In the genomic region with DNA sequence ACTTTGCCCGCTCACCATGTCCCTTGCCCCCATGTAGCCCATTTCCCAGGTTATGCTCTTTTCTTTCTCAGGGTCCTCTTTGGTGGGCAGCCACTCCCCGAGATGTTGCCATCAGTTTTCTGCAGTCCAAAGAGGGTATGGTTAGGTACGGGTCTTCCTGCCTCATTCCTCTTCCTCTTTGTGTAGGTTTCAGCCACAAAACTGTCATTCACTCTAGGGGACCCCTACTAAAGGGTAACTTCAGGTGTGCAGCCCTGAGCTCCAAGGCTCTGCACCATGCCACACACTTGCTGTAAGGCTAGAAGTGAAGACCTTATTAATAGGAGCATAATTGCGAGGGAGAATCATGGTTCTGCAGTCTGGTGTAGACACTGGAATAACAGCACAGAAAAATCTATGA, we compare ENCODE assay signal across 19 cellular contexts.
A peak's percentile ranks its signal among the peaks of the same experiment; 100 is the strongest.
DNase-seq lines count a peak whose midpoint lies in the region; ATAC-seq and TF ChIP-seq lines count a peak whose summit lies in the region.
"Had no signal": no experiment of that assay in that cellular context is flagged by ENCODE, and none has a peak within 500 bp of the region (broad histone marks: within the 10 kb centered on the region; RNA-seq: fewer than 3 reads in every experiment).

No MANE protein-coding gene starts in this region.

- no peaks in the 10 kb centered on the region for H3K9me3 Mint-ChIP-seq in naive thymus-derived CD8-positive, alpha-beta T cell

- H3K4me3 ChIP-seq in BLaER1 (no peak overlapping the region), SU-DHL-6 (ENCODE audit: insufficient read depth, low read length, poor library complexity, severe bottlenecking) (no peak overlapping the region)
- H3K4me3 ChIP-seq: GM23248, MG63, Peyer's patch had no signal

- no peaks in the 10 kb centered on the region for H3K79me2 ChIP-seq in SU-DHL-6 (ENCODE audit: insufficient read depth, low read length)

- H3K4me1 ChIP-seq in BLaER1: peaks cover 23% of the 10 kb centered on the region
- H3K4me1 ChIP-seq: BE2C, Peyer's patch had no signal

- TF ChIP-seq CTCF in SU-DHL-6 (IDR thresholded peaks at IDR 0.05; ENCODE audit: insufficient read depth, low read length, poor library complexity, severe bottlenecking): no peak

- H3K4me3 Mint-ChIP-seq in naive thymus-derived CD8-positive, alpha-beta T cell: no peak overlapping the region

- H3K4me1 Mint-ChIP-seq in naive thymus-derived CD8-positive, alpha-beta T cell: peaks cover 4 to 24% (median 10%) of the 10 kb centered on the region in 4 donors

- no peaks in the 10 kb centered on the region for H3K9me3 ChIP-seq in BLaER1
- no peaks in the 10 kb centered on the region for H3K9me3 ChIP-seq in SU-DHL-6 (ENCODE audit: insufficient read depth, low read length)
- H3K9me3 ChIP-seq: BE2C, MG63, Peyer's patch had no signal

- intact Hi-C loops in posterior vena cava (cut with DNase I): no loop called here

- H3K36me3 Mint-ChIP-seq in naive thymus-derived CD8-positive, alpha-beta T cell: peaks cover 7 to 59% (median 8%) of the 10 kb centered on the region in 3 donors

- no peaks in the 10 kb centered on the region for H3K9me2 ChIP-seq in SU-DHL-6 (replicated peaks; ENCODE audit: insufficient read depth, low read length)

- H3K27me3 ChIP-seq in BLaER1 (no peaks in the 10 kb centered on the region), SU-DHL-6 (ENCODE audit: low read length) (no peaks in the 10 kb centered on the region)
- H3K27me3 ChIP-seq: BE2C, MG63, Peyer's patch had no signal

- no peak overlapping the region for H2AFZ ChIP-seq in SU-DHL-6 (ENCODE audit: low read depth, low read length, severe bottlenecking)
- H2AFZ ChIP-seq: GM23248 had no signal

- H3K27me3 Mint-ChIP-seq in naive thymus-derived CD8-positive, alpha-beta T cell: no peaks in the 10 kb centered on the region

- H3K9ac ChIP-seq in BLaER1 (no peak overlapping the region), SU-DHL-6 (ENCODE audit: low read length) (no peak overlapping the region)
- H3K9ac ChIP-seq: GM23248 had no signal

- H3F3A ChIP-seq in SU-DHL-6 (ENCODE audit: insufficient read depth): no peaks in the 10 kb centered on the region

- POLR2A ChIA-PET in naive thymus-derived CD8-positive, alpha-beta T cell (lab: Charles Lee): no interaction called here

- H3K27ac ChIP-seq in BLaER1: no peak overlapping the region
- H3K27ac ChIP-seq in SU-DHL-6 (ENCODE audit: low read depth, low read length): peak overlapping the region; percentile 58
- H3K27ac ChIP-seq: GM23248, Peyer's patch had no signal

- peak overlapping the region in 7 of 10 donors; percentile 11 to 93 (median 63) for H3K27ac Mint-ChIP-seq in naive thymus-derived CD8-positive, alpha-beta T cell

- peak overlapping the region; percentile 59 for H3K4me2 ChIP-seq in BLaER1
- H3K4me2 ChIP-seq in SU-DHL-6 (ENCODE audit: low read depth, low read length, poor library complexity, severe bottlenecking): peak overlapping the region; percentile 23

- H4K20me1 ChIP-seq in BLaER1 (no peaks in the 10 kb centered on the region), SU-DHL-6 (ENCODE audit: low read depth, low read length) (no peaks in the 10 kb centered on the region)

- ATAC-seq in GM18502 (IDR thresholded peaks at IDR 0.05; ENCODE audit: poor library complexity, unreplicated experiment) (peak; percentile 22), GM18873 (IDR thresholded peaks at IDR 0.05; ENCODE audit: low FRiP score, unreplicated experiment) (no peak)
- no peak for ATAC-seq in naive thymus-derived CD8-positive, alpha-beta T cell
- ATAC-seq: SK-N-SH treated with all-trans-retinoic acid at 6 μM for 48 hours had no signal

- no peak for DNase-seq in naive thymus-derived CD8-positive, alpha-beta T cell
- DNase-seq in posterior vena cava (ENCODE audit: low spot score) (no peak), hepatic stellate cell (ENCODE audit: low spot score) (no peak)
- DNase-seq: ACHN, BE2C, GM23248, KG1, MG63, NCI-H1105 treated with DMSO at 0.1 percent for 48 hours, NCI-H187, NCI-H446 treated with DMSO at 0.1 percent for 48 hours, NCI-H748 treated with DMSO at 0.1 percent for 48 hours, Peyer's patch, SHP77 had no signal

- H3K36me3 ChIP-seq in BLaER1: peaks cover 58% of the 10 kb centered on the region
- H3K36me3 ChIP-seq in SU-DHL-6 (ENCODE audit: low read length): no peaks in the 10 kb centered on the region
- H3K36me3 ChIP-seq: BE2C, MG63 had no signal
